22 cellular contexts compared by ENCODE assay signal in the genomic region with DNA sequence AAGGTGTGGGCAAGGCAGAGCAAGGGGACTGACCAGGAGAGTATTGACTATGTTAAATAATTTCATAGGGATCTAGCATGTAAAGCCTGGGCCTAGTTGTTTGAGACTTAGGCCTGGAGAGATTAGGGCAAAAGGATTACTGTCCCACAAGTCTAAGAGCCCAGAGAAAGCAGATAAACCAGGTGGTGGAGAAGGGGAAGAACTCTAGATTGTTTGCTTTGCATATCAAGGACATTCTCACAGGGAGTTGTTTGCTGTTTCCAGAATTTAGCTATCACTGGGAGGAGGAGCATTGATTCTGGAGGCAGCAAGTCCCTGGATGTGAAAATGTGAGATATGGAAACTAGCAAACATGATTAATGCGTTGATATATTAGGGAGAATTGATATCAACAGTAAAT.
"Had no signal": no experiment of that assay in that cellular context is flagged by ENCODE, and none has a peak within 500 bp of the region (broad histone marks: within the 10 kb centered on the region; RNA-seq: fewer than 3 reads in every experiment).

No MANE protein-coding gene starts in this region.

- H3K36me3 Mint-ChIP-seq: activated naive CD8-positive, alpha-beta T cell; brain had no signal

- H3K4me1 Mint-ChIP-seq: activated CD4-positive, alpha-beta memory T cell treated with anti-CD3 and anti-CD28 coated beads, Interleukin-2, amount 10 ng/mL, durations not matched to agents 7 days and 5 days; activated T-helper 17 cell treated with anti-CD3 and anti-CD28 coated beads, Interleukin-2, amount 50 U/mL, for 72 hours; central memory CD8-positive, alpha-beta T cell; T-helper 17 cell had no signal

- DNase-seq: activated CD4-positive, alpha-beta memory T cell treated with anti-CD3 and anti-CD28 coated beads, Interleukin-2, amount 10 ng/mL, durations not matched to agents 7 days and 5 days; activated CD4-positive, alpha-beta T cell treated with anti-CD3 and anti-CD28 coated beads, Interleukin-2, amount 50 U/mL, for 1 hour; activated CD4-positive, CD25-positive, alpha-beta regulatory T cell; activated gamma-delta T cell; activated naive CD4-positive, alpha-beta T cell treated with anti-CD3 and anti-CD28 coated beads for 36 hours; activated T-cell treated with anti-CD3 and anti-CD28 coated beads for 4 hours; activated T-cell treated with anti-CD3 and anti-CD28 coated beads, Interleukin-2, amount 50 U/mL, for 48 hours; amygdala; NCI-H1048; NCI-H1694; NCI-H2029; NCI-H2107; NCI-H2171 treated with DMSO at 0.1 percent for 48 hours; NCI-H226; NCI-H526; SIG-M5; T-helper 17 cell; T-helper 9 cell had no signal

- H3K4me3 Mint-ChIP-seq: activated CD4-positive, alpha-beta memory T cell treated with anti-CD3 and anti-CD28 coated beads, Interleukin-2, amount 10 ng/mL, durations not matched to agents 7 days and 5 days; activated naive CD4-positive, alpha-beta T cell treated with anti-CD3 and anti-CD28 coated beads for 36 hours; activated naive CD8-positive, alpha-beta T cell; activated T-helper 17 cell treated with anti-CD3 and anti-CD28 coated beads, Interleukin-2, amount 50 U/mL, for 72 hours; brain; central memory CD8-positive, alpha-beta T cell; T-helper 17 cell had no signal

- H3K27me3 Mint-ChIP-seq: activated CD4-positive, alpha-beta memory T cell treated with anti-CD3 and anti-CD28 coated beads, Interleukin-2, amount 10 ng/mL, durations not matched to agents 7 days and 5 days; activated naive CD8-positive, alpha-beta T cell; activated T-helper 17 cell treated with anti-CD3 and anti-CD28 coated beads, Interleukin-2, amount 50 U/mL, for 72 hours; central memory CD8-positive, alpha-beta T cell; T-helper 17 cell had no signal

- H3K27ac Mint-ChIP-seq: activated CD4-positive, alpha-beta memory T cell treated with anti-CD3 and anti-CD28 coated beads, Interleukin-2, amount 10 ng/mL, durations not matched to agents 7 days and 5 days; activated naive CD4-positive, alpha-beta T cell treated with anti-CD3 and anti-CD28 coated beads for 36 hours; activated naive CD8-positive, alpha-beta T cell; activated T-helper 17 cell treated with anti-CD3 and anti-CD28 coated beads, Interleukin-2, amount 50 U/mL, for 72 hours; T-helper 17 cell had no signal

- ATAC-seq: activated T-helper 17 cell treated with anti-CD3 and anti-CD28 coated beads, Interleukin-2, amount 50 U/mL, for 72 hours; T-helper 17 cell had no signal
